26 cellular contexts compared by ENCODE assay signal in genomic region chr13:26445092-26445491, GRCh38.
DNase-seq lines count a peak whose midpoint lies in the region; ATAC-seq, FAIRE-seq and TF ChIP-seq lines count a peak whose summit lies in the region.
"Had no signal": no experiment of that assay in that cellular context is flagged by ENCODE, and none has a peak within 500 bp of the region (broad histone marks: within the 10 kb centered on the region; RNA-seq: fewer than 3 reads in every experiment).

No MANE protein-coding gene starts in this region.

- no peaks in the 10 kb centered on the region for H4K20me1 ChIP-seq in neural progenitor cell (ENCODE audit: low read depth)
- H4K20me1 ChIP-seq: BLaER1 treated with 17β-estradiol and CSF1 and Interleukin-3, amounts not matched to agents 10 nM and 100 nM had no signal

- H3K4me2 ChIP-seq in neural progenitor cell = no peak overlapping the region
- H3K4me2 ChIP-seq: BLaER1 treated with 17β-estradiol and CSF1 and Interleukin-3, amounts not matched to agents 10 nM and 100 nM had no signal

- no peaks in the 10 kb centered on the region for H3K4me1 ChIP-seq in neural progenitor cell
- H3K4me1 ChIP-seq: BLaER1 treated with 17β-estradiol and CSF1 and Interleukin-3, amounts not matched to agents 10 nM and 100 nM had no signal

- no peak overlapping the region for H3K27ac Mint-ChIP-seq in neural progenitor cell
- no peak overlapping the region for H3K27ac Mint-ChIP-seq in activated naive CD4-positive, alpha-beta T cell treated with anti-CD3 and anti-CD28 coated beads, Interleukin-2, amount 10 ng/mL, durations not matched to agents 7 days and 5 days
- H3K27ac Mint-ChIP-seq: CD4-positive, alpha-beta T cell; T-helper 1 cell treated with Interleukin-12 subunit alpha and Interleukin-12 subunit beta and Interleukin-4 antibody, amounts not matched to agents 30 μg/mL and 1 μg/mL, for 36 hours had no signal

- H3K27ac ChIP-seq in WERI-Rb-1 (peak overlapping the region; percentile 74), neural progenitor cell (no peak overlapping the region)
- H3K27ac ChIP-seq: BLaER1 treated with 17β-estradiol and CSF1 and Interleukin-3, amounts not matched to agents 10 nM and 100 nM; RWPE1 had no signal

- DNase-seq in D341Med (ENCODE audit: low spot score) (peak; percentile 69), NAMALWA (ENCODE audit: low spot score) (peak; percentile 2), WERI-Rb-1 (peak; percentile 93), neural progenitor cell (ENCODE audit: low spot score) (no peak), GM12891 (ENCODE audit: insufficient read length, low spot score) (no peak)
- no peak for DNase-seq in activated naive CD4-positive, alpha-beta T cell treated with anti-CD3 and anti-CD28 coated beads, Interleukin-2, amount 10 ng/mL, durations not matched to agents 7 days and 5 days
- DNase-seq: AML-193; CD4-positive, alpha-beta T cell; COR-L47; DMS79 treated with DMSO at 0.1 percent for 48 hours; GF-D8; Karpas-422; NCI-H2029; NCI-H2227 treated with DMSO at 0.1 percent for 48 hours; SHP77 had no signal

- H3K27me3 ChIP-seq in WERI-Rb-1 (ENCODE audit: insufficient read depth, low read depth, severe bottlenecking) (no peaks in the 10 kb centered on the region), neural progenitor cell (no peaks in the 10 kb centered on the region)
- H3K27me3 ChIP-seq: BLaER1 treated with 17β-estradiol and CSF1 and Interleukin-3, amounts not matched to agents 10 nM and 100 nM had no signal

- CTCF ChIA-PET in activated naive CD4-positive, alpha-beta T cell treated with anti-CD3 and anti-CD28 coated beads, Interleukin-2, amount 10 ng/mL, durations not matched to agents 7 days and 5 days (lab: Charles Lee) = no interaction called here

- H3K9me3 Mint-ChIP-seq in neural progenitor cell = no peaks in the 10 kb centered on the region
- no peaks in the 10 kb centered on the region for H3K9me3 Mint-ChIP-seq in activated naive CD4-positive, alpha-beta T cell treated with anti-CD3 and anti-CD28 coated beads, Interleukin-2, amount 10 ng/mL, durations not matched to agents 7 days and 5 days
- H3K9me3 Mint-ChIP-seq: T-helper 1 cell treated with Interleukin-12 subunit alpha and Interleukin-12 subunit beta and Interleukin-4 antibody, amounts not matched to agents 30 μg/mL and 1 μg/mL, for 36 hours had no signal

- TF ChIP-seq POLR2A in GM12891 (IDR thresholded peaks at IDR 0.05; ENCODE audit: low read depth, low read length) = no peak

- no peak for FAIRE-seq in GM12891 (lab: Jason Lieb, UNC)
- FAIRE-seq: A204.1, GM12892, GM19239, H54, HepG2 had no signal

- no peak overlapping the region for H2AFZ ChIP-seq in neural progenitor cell (replicated peaks)

- no peaks in the 10 kb centered on the region for H3K36me3 Mint-ChIP-seq in neural progenitor cell
- no peaks in the 10 kb centered on the region for H3K36me3 Mint-ChIP-seq in activated naive CD4-positive, alpha-beta T cell treated with anti-CD3 and anti-CD28 coated beads, Interleukin-2, amount 10 ng/mL, durations not matched to agents 7 days and 5 days

- no peaks in the 10 kb centered on the region for H3F3A ChIP-seq in neural progenitor cell (ENCODE audit: low read depth)

- H3K27me3 Mint-ChIP-seq in neural progenitor cell (ENCODE audit: insufficient read depth, low read depth) = peaks cover 2% of the 10 kb centered on the region
- peaks cover 14% of the 10 kb centered on the region for H3K27me3 Mint-ChIP-seq in activated naive CD4-positive, alpha-beta T cell treated with anti-CD3 and anti-CD28 coated beads, Interleukin-2, amount 10 ng/mL, durations not matched to agents 7 days and 5 days

- no peak overlapping the region for H3K9ac ChIP-seq in neural progenitor cell
- H3K9ac ChIP-seq: BLaER1 treated with 17β-estradiol and CSF1 and Interleukin-3, amounts not matched to agents 10 nM and 100 nM had no signal

- H3K79me2 ChIP-seq in neural progenitor cell (ENCODE audit: low read depth) = no peaks in the 10 kb centered on the region

- no peak for ATAC-seq in HG03571 (IDR thresholded peaks at IDR 0.05; ENCODE audit: unreplicated experiment)
- no peak for ATAC-seq in HG03139 (IDR thresholded peaks at IDR 0.05; ENCODE audit: unreplicated experiment)
- ATAC-seq: HepG2, Panc1 had no signal

- H3K36me3 ChIP-seq in WERI-Rb-1 = no peaks in the 10 kb centered on the region
- H3K36me3 ChIP-seq in neural progenitor cell = no peaks in the 10 kb centered on the region
- H3K36me3 ChIP-seq: BLaER1 treated with 17β-estradiol and CSF1 and Interleukin-3, amounts not matched to agents 10 nM and 100 nM had no signal

- H3K4me1 Mint-ChIP-seq in neural progenitor cell = no peaks in the 10 kb centered on the region
- no peaks in the 10 kb centered on the region for H3K4me1 Mint-ChIP-seq in activated naive CD4-positive, alpha-beta T cell treated with anti-CD3 and anti-CD28 coated beads, Interleukin-2, amount 10 ng/mL, durations not matched to agents 7 days and 5 days

- TF ChIP-seq CTCF in WERI-Rb-1 (IDR thresholded peaks at IDR 0.05; ENCODE audit: low read depth, low read length) (peak; percentile 74), neural progenitor cell (IDR thresholded peaks at IDR 0.05) (peak; percentile 37)

- H3K9me3 ChIP-seq in WERI-Rb-1 (ENCODE audit: severe bottlenecking) (peaks cover 2% of the 10 kb centered on the region), neural progenitor cell (ENCODE audit: low read depth) (no peaks in the 10 kb centered on the region)
- H3K9me3 ChIP-seq: BLaER1 treated with 17β-estradiol and CSF1 and Interleukin-3, amounts not matched to agents 10 nM and 100 nM had no signal

- no peak overlapping the region for H3K4me3 Mint-ChIP-seq in neural progenitor cell
- no peak overlapping the region for H3K4me3 Mint-ChIP-seq in activated naive CD4-positive, alpha-beta T cell treated with anti-CD3 and anti-CD28 coated beads, Interleukin-2, amount 10 ng/mL, durations not matched to agents 7 days and 5 days
- H3K4me3 Mint-ChIP-seq: CD4-positive, alpha-beta T cell; T-helper 1 cell treated with Interleukin-12 subunit alpha and Interleukin-12 subunit beta and Interleukin-4 antibody, amounts not matched to agents 30 μg/mL and 1 μg/mL, for 36 hours had no signal

- peak overlapping the region; percentile 32 for H3K4me3 ChIP-seq in WERI-Rb-1 (ENCODE audit: low read depth, low read length)
- H3K4me3 ChIP-seq in neural progenitor cell = no peak overlapping the region
- H3K4me3 ChIP-seq: BLaER1 treated with 17β-estradiol and CSF1 and Interleukin-3, amounts not matched to agents 10 nM and 100 nM had no signal

TF ChIP-seq in GM12891, 5 proteins besides CTCF, POLR2A, EP300 and RAD21:
- TF ChIP-seq PAX5 (IDR thresholded peaks at IDR 0.05; ENCODE audit: insufficient read depth, low read length, severe bottlenecking) (no peak), TAF1 (IDR thresholded peaks at IDR 0.05; ENCODE audit: low read depth, low read length) (no peak), POLR2AphosphoS5 (IDR thresholded peaks at IDR 0.05; ENCODE audit: low read depth, low read length) (no peak), POU2F2 (IDR thresholded peaks at IDR 0.05; ENCODE audit: low read depth, low read length) (no peak), SPI1 (IDR thresholded peaks at IDR 0.05; ENCODE audit: low read depth, low read length) (no peak)

Comparison
In these comparisons a context has a peak if more than half of its experiments do, and no peak if none do; other contexts are left out.
1. DNase-seq: peak in D341Med (single experiment), NAMALWA (single experiment) and WERI-Rb-1 (single experiment); none in neural progenitor cell (single experiment), activated naive CD4-positive, alpha-beta T cell treated with anti-CD3 and anti-CD28 coated beads, Interleukin-2, amount 10 ng/mL, durations not matched to agents 7 days and 5 days (single experiment) and GM12891 (single experiment).